21 cellular contexts compared by ENCODE assay signal in genomic region chr11:120811199-120811598, GRCh38.
A peak's percentile ranks its signal among the peaks of the same experiment; 100 is the strongest.
DNase-seq lines count a peak whose midpoint lies in the region; ATAC-seq and TF ChIP-seq lines count a peak whose summit lies in the region.
"Had no signal": no experiment of that assay in that cellular context is flagged by ENCODE, and none has a peak within 500 bp of the region (broad histone marks: within the 10 kb centered on the region; RNA-seq: fewer than 3 reads in every experiment).

No MANE protein-coding gene starts in this region.

- no peak overlapping the region for H2BK15ac ChIP-seq in mesenchymal stem cell (ENCODE audit: low read depth, poor library complexity, severe bottlenecking)

- H2BK12ac ChIP-seq in mesenchymal stem cell (ENCODE audit: low read length in 2 of 2), result no peak overlapping the region

- no peak overlapping the region for H3K4me2 ChIP-seq in mesenchymal stem cell (ENCODE audit: low read length, poor library complexity, severe bottlenecking)
- H3K4me2 ChIP-seq: BLaER1 had no signal

- DNase-seq in chondrocyte (ENCODE audit: low spot score), result peak; percentile 1
- peak in 1 of 3 donors; percentile 9 for DNase-seq in immature natural killer cell
- no peak for DNase-seq in mesenchymal stem cell
- peak; percentile 34 for DNase-seq in transverse colon
- DNase-seq in NCI-H146 treated with DMSO at 0.1 percent for 48 hours (lab: John Stamatoyannopoulos, UW; ENCODE audit: unreplicated experiment), result no peak
- DNase-seq in GM10248 (ENCODE audit: extremely low spot score), result no peak
- DNase-seq: 8988T; ACHN; BE2C; C1 segment of cervical spinal cord; Caco-2; Calu3; CD4-positive, alpha-beta memory T cell; CD4-positive, CD25-positive, alpha-beta regulatory T cell; CD8-positive, alpha-beta memory T cell; DMS79 treated with DMSO at 0.1 percent for 48 hours; GF-D8 had no signal

- H3K18ac ChIP-seq in mesenchymal stem cell (ENCODE audit: low read depth in 1 of 2, low read length in 2 of 2), result no peak overlapping the region

- no peak overlapping the region for H3K14ac ChIP-seq in mesenchymal stem cell (ENCODE audit: low read length in 2 of 2)

- H3K4ac ChIP-seq in mesenchymal stem cell (ENCODE audit: low read depth in 1 of 2, low read length in 2 of 2), result no peak overlapping the region

- H3K27ac Mint-ChIP-seq in chondrocyte (ENCODE audit: unreplicated experiment), result no peak overlapping the region
- peak overlapping the region in 2 of 6 donors; percentile 31 to 47 for H3K27ac Mint-ChIP-seq in immature natural killer cell
- H3K27ac Mint-ChIP-seq: CD14-positive monocyte; CD4-positive, alpha-beta memory T cell; CD4-positive, CD25-positive, alpha-beta regulatory T cell; CD8-positive, alpha-beta memory T cell had no signal

- H2AFZ ChIP-seq in mesenchymal stem cell (ENCODE audit: low read depth, low read length), result no peak overlapping the region

- peak overlapping the region; percentile 68 for H2AK5ac ChIP-seq in mesenchymal stem cell (ENCODE audit: low read length, severe bottlenecking)

- H3K27me3 ChIP-seq in mesenchymal stem cell (ENCODE audit: control insufficient read depth in 1 of 2, insufficient read depth in 1 of 2, low read length in 2 of 2) (peaks cover 6 to 20% of the 10 kb centered on the region in 2 experiments), transverse colon (no peaks in the 10 kb centered on the region)
- H3K27me3 ChIP-seq: BE2C, BLaER1 had no signal

- H3K4me3 Mint-ChIP-seq in chondrocyte (ENCODE audit: unreplicated experiment) (no peak overlapping the region), immature natural killer cell (peak overlapping the region; percentile 25 to 70 (median 65))
- H3K4me3 Mint-ChIP-seq: CD14-positive monocyte; CD4-positive, alpha-beta memory T cell; CD4-positive, CD25-positive, alpha-beta regulatory T cell; CD8-positive, alpha-beta memory T cell had no signal

- ATAC-seq in HG02870 (IDR thresholded peaks at IDR 0.05; ENCODE audit: unreplicated experiment), result no peak
- ATAC-seq: GM12878 had no signal

- H3K9me3 Mint-ChIP-seq in chondrocyte (ENCODE audit: low read depth), result no peaks in the 10 kb centered on the region
- no peaks in the 10 kb centered on the region for H3K9me3 Mint-ChIP-seq in immature natural killer cell
- H3K9me3 Mint-ChIP-seq: CD14-positive monocyte; CD4-positive, alpha-beta memory T cell; CD8-positive, alpha-beta memory T cell had no signal

- no peak for TF ChIP-seq POLR2A in transverse colon (IDR thresholded peaks at IDR 0.05)

- TF ChIP-seq CTCF in chondrocyte (IDR thresholded peaks at IDR 0.05) (no peak), transverse colon (IDR thresholded peaks at IDR 0.05) (no peak), GM10248 (IDR thresholded peaks at IDR 0.05; ENCODE audit: control extremely low read depth, extremely low read depth, low read depth, missing control alignments) (no peak)

- H3K4me1 Mint-ChIP-seq in chondrocyte (ENCODE audit: low read depth) (peaks cover 8% of the 10 kb centered on the region), immature natural killer cell (peaks cover 69 to 80% of the 10 kb centered on the region in 2 donors)
- H3K4me1 Mint-ChIP-seq: CD14-positive monocyte; CD4-positive, alpha-beta memory T cell; CD4-positive, CD25-positive, alpha-beta regulatory T cell had no signal

- POLR2A ChIA-PET in GM10248 (lab: Yijun Ruan, JAX), result no interaction called here

- H3K27me3 Mint-ChIP-seq in chondrocyte (ENCODE audit: low read depth) (peaks cover 2% of the 10 kb centered on the region), immature natural killer cell (ENCODE audit: low read depth in 3 of 3) (peaks cover 2 to 9% (median 3%) of the 10 kb centered on the region in 3 donors)
- H3K27me3 Mint-ChIP-seq: CD4-positive, CD25-positive, alpha-beta regulatory T cell had no signal

- no peak overlapping the region for H4K91ac ChIP-seq in mesenchymal stem cell (ENCODE audit: low read length)

- H3K9me3 ChIP-seq in mesenchymal stem cell (ENCODE audit: control insufficient read depth, low read length) (no peaks in the 10 kb centered on the region), transverse colon (no peaks in the 10 kb centered on the region)
- H3K9me3 ChIP-seq: BE2C, BLaER1, Caco-2 had no signal

- H2BK120ac ChIP-seq in mesenchymal stem cell (ENCODE audit: low read depth, low read length), result no peak overlapping the region

- no peak overlapping the region for H4K8ac ChIP-seq in mesenchymal stem cell (ENCODE audit: low read length)

- H3K4me1 ChIP-seq in mesenchymal stem cell (ENCODE audit: control insufficient read depth, insufficient read depth, low read depth, low read length) (peaks cover 25% of the 10 kb centered on the region), transverse colon (peaks cover 0 to 5% (median 0%) of the 10 kb centered on the region in 4 donors)
- H3K4me1 ChIP-seq: BE2C had no signal

- H3K23ac ChIP-seq in mesenchymal stem cell (ENCODE audit: low read length in 2 of 2), result no peak overlapping the region

- WGBS in mesenchymal stem cell, result 94% methylated on average over 2 of the region's 5 CpGs
- 58 to 68% methylated on average over 5 of the region's 5 CpGs for WGBS in transverse colon (ENCODE audit: low coverage in 1 of 2), 2 donors

- no peaks in the 10 kb centered on the region for H3K36me3 Mint-ChIP-seq in chondrocyte (ENCODE audit: low read depth)
- H3K36me3 Mint-ChIP-seq in immature natural killer cell, result peaks cover 0 to 10% (median 6%) of the 10 kb centered on the region in 3 donors
- H3K36me3 Mint-ChIP-seq: CD14-positive monocyte; CD4-positive, alpha-beta memory T cell; CD4-positive, CD25-positive, alpha-beta regulatory T cell; CD8-positive, alpha-beta memory T cell had no signal

- H2BK5ac ChIP-seq in mesenchymal stem cell (ENCODE audit: low read depth, low read length, poor library complexity, severe bottlenecking), result no peak overlapping the region

- H3K36me3 ChIP-seq in mesenchymal stem cell (ENCODE audit: control insufficient read depth in 1 of 2, insufficient read depth in 2 of 2, low read depth in 1 of 2, low read length in 2 of 2), result no peaks in the 10 kb centered on the region
- no peaks in the 10 kb centered on the region for H3K36me3 ChIP-seq in transverse colon
- H3K36me3 ChIP-seq: BE2C, BLaER1 had no signal

- no peak overlapping the region for H3K4me3 ChIP-seq in mesenchymal stem cell (ENCODE audit: insufficient read depth in 1 of 2, low read depth in 1 of 2, low read length in 2 of 2)
- no peak overlapping the region for H3K4me3 ChIP-seq in transverse colon
- H3K4me3 ChIP-seq: BLaER1, GM12878 had no signal

- H3K79me1 ChIP-seq in mesenchymal stem cell (replicated peaks; ENCODE audit: low read length, poor library complexity, severe bottlenecking), result no peaks in the 10 kb centered on the region

- intact Hi-C loops in transverse colon (cut with DNase I; ENCODE audit: low total_unique reads), result no loop called here

- CTCF ChIA-PET in GM10248 (lab: Yijun Ruan, JAX), result interaction anchor here (1.7 kb wide), 1 partner anchor 9 kb away, joined by 8 read pairs; no protein-coding TSS in a partner anchor

- H3K9ac ChIP-seq in mesenchymal stem cell (ENCODE audit: low read length), result no peak overlapping the region
- H3K9ac ChIP-seq: BLaER1 had no signal

- in situ Hi-C loops in transverse colon (cut with MboI; ENCODE audit: low pct_ligation_motif_present in 1 of 4, low pct_unique_long_range_greater_than_20kb in 1 of 4, low sequenced_read_pairs in 3 of 4), result loop anchor here in 2 of 4 donors (25.0 kb wide), 1 partner anchor 299 kb away; the partner anchor contains the start of gene GRIK4 (in 2 of the 2)

- no peak overlapping the region for H3K27ac ChIP-seq in mesenchymal stem cell (ENCODE audit: low read length, poor library complexity, severe bottlenecking)
- H3K27ac ChIP-seq in transverse colon, result no peak overlapping the region
- H3K27ac ChIP-seq: BLaER1 had no signal

- no peak for TF ChIP-seq EP300 in transverse colon (IDR thresholded peaks at IDR 0.05; ENCODE audit: low read depth)

Comparison
In these comparisons a context has a peak if more than half of its experiments do, and no peak if none do; other contexts are left out.
1. DNase-seq: peak in chondrocyte (single experiment) and transverse colon (single experiment); none in mesenchymal stem cell (single experiment), NCI-H146 treated with DMSO at 0.1 percent for 48 hours (single experiment) and GM10248 (single experiment).